ENCODE assay signal across 8 cellular contexts in the genomic region with DNA sequence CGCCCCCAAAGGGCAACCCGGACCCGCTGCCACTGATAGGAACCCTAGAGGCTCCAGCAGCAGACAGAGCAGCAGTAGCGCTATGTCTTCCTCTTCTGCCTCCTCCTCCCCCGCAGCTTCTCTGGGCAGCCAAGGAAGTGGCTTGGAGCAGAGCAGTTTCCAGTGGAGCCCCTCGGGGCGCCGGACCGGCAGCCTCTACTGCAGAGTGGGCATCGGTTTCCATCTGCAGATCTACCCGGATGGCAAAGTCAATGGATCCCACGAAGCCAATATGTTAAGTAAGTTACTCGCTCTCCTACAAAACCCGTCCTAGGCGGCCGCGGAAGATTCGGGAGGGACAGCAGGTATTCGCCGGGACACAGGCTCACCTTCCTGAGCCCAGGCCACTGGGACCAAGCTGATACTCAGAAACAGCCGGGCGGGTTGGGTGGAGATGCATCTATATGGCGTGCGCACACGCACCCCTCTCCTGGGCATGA. TPM values are rescaled to one million over a fixed set of nuclear protein-coding genes. Genes with fewer than 3 reads are reported as not detected.
DNase-seq lines count a peak whose midpoint lies in the region; ATAC-seq and TF ChIP-seq lines count a peak whose summit lies in the region.

No MANE protein-coding gene starts in this region.

- 3 to 8% (median 4%) methylated on average over 17 to 25 of the region's 25 CpGs for WGBS in stomach, 5 donors
- 1 to 14% (median 5%) methylated on average over 7 to 25 of the region's 25 CpGs for WGBS in adrenal gland, 4 donors

- H3K36me3 ChIP-seq in HUES6 (ENCODE audit: control insufficient read depth, insufficient read depth, low read length) (no peaks in the 10 kb centered on the region), adipocyte (ENCODE audit: control insufficient read depth, insufficient read depth, low read length, severe bottlenecking) (no peaks in the 10 kb centered on the region), iPS-20b (ENCODE audit: insufficient read depth, low read depth, low read length) (no peaks in the 10 kb centered on the region), stomach (no peaks in the 10 kb centered on the region), adrenal gland (replicated peaks in 1 of 2) (no peaks in the 10 kb centered on the region)

- H3K9ac ChIP-seq in HUES6 (ENCODE audit: low read length) (no peak overlapping the region), adipocyte (ENCODE audit: low read length) (peak overlapping the region; percentile 88), iPS-20b (ENCODE audit: low read depth, low read length) (no peak overlapping the region)

- H3K4me3 ChIP-seq in HUES6 (ENCODE audit: low read depth, low read length) (peak overlapping the region; percentile 66), adipocyte (ENCODE audit: low read length) (peak overlapping the region; percentile 95), iPS-20b (ENCODE audit: low read length) (peak overlapping the region; percentile 61; the same call in 1 of the 2 replicates), stomach (peak overlapping the region; percentile 34 to 49 (median 44)), adrenal gland (peak overlapping the region in 1 of 4 donors; percentile 39)

- TF ChIP-seq CTCF in stomach (IDR thresholded peaks at IDR 0.05) (no peak), adrenal gland (IDR thresholded peaks at IDR 0.05) (no peak)

- no peak for TF ChIP-seq EP300 in stomach (IDR thresholded peaks at IDR 0.05)

- no peak overlapping the region for H3K27ac ChIP-seq in HUES6 (ENCODE audit: low read depth, low read length)
- H3K27ac ChIP-seq in iPS-20b (ENCODE audit: low read length), result no peak overlapping the region
- H3K27ac ChIP-seq in stomach, result peak overlapping the region in 2 of 5 donors; percentile 38 to 57
- H3K27ac ChIP-seq in adrenal gland, result no peak overlapping the region

- intact Hi-C loops in stomach (cut with DNase I; ENCODE audit: low total_unique reads) (no loop called here), adrenal gland (cut with DNase I) (no loop called here)

- H3K4me1 ChIP-seq in HUES6 (ENCODE audit: control insufficient read depth, insufficient read depth, low read length), result peaks cover 34% of the 10 kb centered on the region
- peaks cover 39% of the 10 kb centered on the region for H3K4me1 ChIP-seq in adipocyte (ENCODE audit: control insufficient read depth, insufficient read depth, low read length)
- peaks cover 12% of the 10 kb centered on the region; the same call in 1 of the 2 replicates for H3K4me1 ChIP-seq in iPS-20b (ENCODE audit: insufficient read depth, low read length)
- peaks cover 7 to 39% (median 25%) of the 10 kb centered on the region in 4 donors for H3K4me1 ChIP-seq in stomach
- H3K4me1 ChIP-seq in adrenal gland (replicated peaks in 1 of 2), result peaks cover 0 to 12% of the 10 kb centered on the region in 2 donors

- peaks cover 99% of the 10 kb centered on the region for H3K27me3 ChIP-seq in HUES6 (ENCODE audit: control insufficient read depth, insufficient read depth, low read length)
- peaks cover 6% of the 10 kb centered on the region for H3K27me3 ChIP-seq in adipocyte (replicated peaks; ENCODE audit: control insufficient read depth, insufficient read depth, low read length)
- peaks cover 100% of the 10 kb centered on the region for H3K27me3 ChIP-seq in iPS-20b (ENCODE audit: insufficient read depth, low read length)
- peaks cover 12 to 87% (median 67%) of the 10 kb centered on the region in 3 donors for H3K27me3 ChIP-seq in stomach
- peaks cover 58% of the 10 kb centered on the region for H3K27me3 ChIP-seq in adrenal gland

- DNase-seq in ELR (ENCODE audit: low read depth) (peak; percentile 68), adipocyte (ENCODE audit: low read depth) (peak; percentile 73), stomach (no peak), adrenal gland (no peak)

- H3K9me3 ChIP-seq in HUES6 (ENCODE audit: control insufficient read depth, insufficient read depth, low read depth, low read length) (no peaks in the 10 kb centered on the region), adipocyte (ENCODE audit: control insufficient read depth, low read length) (no peaks in the 10 kb centered on the region), iPS-20b (ENCODE audit: insufficient read depth, low read depth, low read length) (peaks cover 6% of the 10 kb centered on the region; the same call in 1 of the 2 replicates), stomach (no peaks in the 10 kb centered on the region), adrenal gland (replicated peaks in 1 of 3) (no peaks in the 10 kb centered on the region)

- no peak for TF ChIP-seq POLR2A in stomach (IDR thresholded peaks at IDR 0.05)
- TF ChIP-seq POLR2A in adrenal gland (IDR thresholded peaks at IDR 0.05), result no peak

- ATAC-seq in HG03175 (IDR thresholded peaks at IDR 0.05; ENCODE audit: unreplicated experiment), result no peak
- no peak for ATAC-seq in GM19035 (IDR thresholded peaks at IDR 0.05; ENCODE audit: unreplicated experiment)

RNA-seq across cellular contexts. Expression of gene FGF5, which starts 0.5 kb away (rescaled TPM):
- total RNA-seq in stomach (under 1 TPM in 1 of 5 donors, not detected in 4; 0.18 TPM), adrenal gland (not detected)
- polyA plus RNA-seq in stomach (not detected), adrenal gland (not detected)

Comparison
In these comparisons a context has a peak if more than half of its experiments do, and no peak if none do; other contexts are left out.
1. DNase-seq: peak in ELR (single experiment) and adipocyte (single experiment); none in stomach (single experiment) and adrenal gland (0 of 7).